In the genomic region with DNA sequence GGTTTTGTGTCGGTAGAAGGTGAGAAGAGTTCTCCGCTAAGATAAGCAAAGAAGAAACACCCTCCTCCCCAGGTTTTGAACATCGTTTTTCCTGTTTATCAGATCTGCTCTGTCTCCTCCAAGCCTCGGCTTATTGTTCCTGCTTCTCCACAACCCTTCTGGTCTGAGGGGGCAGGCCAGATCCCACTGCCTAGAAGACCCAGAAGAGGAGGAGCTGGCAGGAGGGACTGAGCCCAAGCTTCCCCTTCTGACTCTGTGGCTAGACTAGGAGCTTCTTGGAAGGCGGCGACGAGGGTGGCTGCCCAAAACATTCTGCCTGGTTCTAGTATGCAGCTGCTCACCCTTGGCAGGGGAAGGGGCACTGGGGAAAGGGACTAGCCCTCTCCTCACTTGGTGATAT, we compare ENCODE assay signal across 14 cellular contexts. TPM values are rescaled to one million over a fixed set of nuclear protein-coding genes. Genes with fewer than 3 reads are reported as not detected.
DNase-seq lines count a peak whose midpoint lies in the region; ATAC-seq, FAIRE-seq and TF ChIP-seq lines count a peak whose summit lies in the region.
"Had no signal": no experiment of that assay in that cellular context is flagged by ENCODE, and none has a peak within 500 bp of the region (broad histone marks: within the 10 kb centered on the region; RNA-seq: fewer than 3 reads in every experiment).

No MANE protein-coding gene starts in this region.

- FAIRE-seq in HTR-8/SVneo (lab: Jason Lieb, UNC): peak; percentile 20
- FAIRE-seq: islet of Langerhans had no signal

- H3K9ac ChIP-seq in muscle layer of colon (ENCODE audit: low read length): peak overlapping the region; percentile 4
- H3K9ac ChIP-seq: BLaER1 had no signal

- DNase-seq in ACHN (peak; percentile 19), HTR-8/SVneo (ENCODE audit: insufficient read length, low spot score) (no peak), ascending aorta (ENCODE audit: low spot score in 2 of 2) (no peak), NCI-H774 (lab: John Stamatoyannopoulos, UW) (no peak)
- no peak for DNase-seq in effector memory CD4-positive, alpha-beta T cell
- DNase-seq: activated T-cell treated with anti-CD3 and anti-CD28 coated beads for 4 hours, GF-D8, NCI-H2227 treated with DMSO at 0.1 percent for 48 hours had no signal

- ATAC-seq in HG03565 (IDR thresholded peaks at IDR 0.05; ENCODE audit: unreplicated experiment) (no peak), HG03175 (IDR thresholded peaks at IDR 0.05; ENCODE audit: unreplicated experiment) (no peak)

- H3K9me3 ChIP-seq in ascending aorta (no peaks in the 10 kb centered on the region), muscle layer of colon (ENCODE audit: low read length) (no peaks in the 10 kb centered on the region)
- no peaks in the 10 kb centered on the region for H3K9me3 ChIP-seq in effector memory CD4-positive, alpha-beta T cell (ENCODE audit: control insufficient read depth, low read length)
- H3K9me3 ChIP-seq: neutrophil had no signal

- H3K4me3 ChIP-seq in ascending aorta (peak overlapping the region; percentile 59 to 81), muscle layer of colon (ENCODE audit: low read depth in 1 of 2, low read length in 2 of 2) (peak overlapping the region in 1 of 2 donors; percentile 64)
- no peak overlapping the region for H3K4me3 ChIP-seq in effector memory CD4-positive, alpha-beta T cell (ENCODE audit: insufficient read depth, low read depth, low read length, poor library complexity, severe bottlenecking)
- H3K4me3 ChIP-seq: BLaER1 had no signal

- H3K27me3 ChIP-seq in ascending aorta (no peaks in the 10 kb centered on the region), muscle layer of colon (ENCODE audit: control insufficient read depth in 1 of 2, insufficient read depth in 2 of 2, low read length in 2 of 2) (peaks cover 0 to 4% of the 10 kb centered on the region in 2 donors)
- peaks cover 74% of the 10 kb centered on the region for H3K27me3 ChIP-seq in effector memory CD4-positive, alpha-beta T cell (replicated peaks; ENCODE audit: control insufficient read depth, insufficient read depth, low read length, poor library complexity, severe bottlenecking)

- H3K36me3 ChIP-seq in ascending aorta (peaks cover 0 to 8% of the 10 kb centered on the region in 2 donors), muscle layer of colon (ENCODE audit: insufficient read depth, low read length) (peaks cover under 1% of the 10 kb centered on the region)
- H3K36me3 ChIP-seq in effector memory CD4-positive, alpha-beta T cell (ENCODE audit: control insufficient read depth, insufficient read depth, low read length): no peaks in the 10 kb centered on the region
- H3K36me3 ChIP-seq: BLaER1, neutrophil had no signal

- H3K27ac ChIP-seq in ascending aorta (no peak overlapping the region), muscle layer of colon (ENCODE audit: low read depth, low read length) (no peak overlapping the region)
- H3K27ac ChIP-seq in effector memory CD4-positive, alpha-beta T cell (ENCODE audit: insufficient read depth, low read length, poor library complexity, severe bottlenecking): no peak overlapping the region
- H3K27ac ChIP-seq: BLaER1, neutrophil had no signal

- TF ChIP-seq CTCF in ascending aorta (IDR thresholded peaks at IDR 0.05): no peak

- intact Hi-C loops in ascending aorta (cut with DNase I): no loop called here

- H3K4me1 ChIP-seq in ascending aorta: peaks cover 4 to 21% of the 10 kb centered on the region in 2 donors
- peaks cover 74% of the 10 kb centered on the region for H3K4me1 ChIP-seq in muscle layer of colon (ENCODE audit: insufficient read depth, low read length)
- H3K4me1 ChIP-seq in effector memory CD4-positive, alpha-beta T cell (ENCODE audit: control insufficient read depth, insufficient read depth, low read length, poor library complexity, severe bottlenecking): peaks cover 27% of the 10 kb centered on the region
- H3K4me1 ChIP-seq: BLaER1 had no signal

- in situ Hi-C loops in ACHN (cut with HindIII; ENCODE audit: low pct_ligation_motif_present, low pct_unique_long_range_greater_than_20kb, low sequenced_read_pairs): no loop called here

RNA-seq across cellular contexts. Expression of gene HOXB5, which starts 5.1 kb away (rescaled TPM):
- 0.53 TPM for total RNA-seq in ascending aorta

RNA-seq across cellular contexts. Expression of gene HOXB6, which starts 6.1 kb away (rescaled TPM):
- total RNA-seq in ascending aorta: 5.1 TPM

RNA-seq across cellular contexts. Expression of gene HOXB3, which starts 8.7 kb away (rescaled TPM):
- total RNA-seq in ascending aorta: 19.3 TPM

RNA-seq across cellular contexts. Expression of gene HOXB7, which starts 12.1 kb away (rescaled TPM):
- total RNA-seq in ascending aorta: 15.0 TPM

RNA-seq across cellular contexts. Expression of gene HOXB8, which starts 16.4 kb away (rescaled TPM):
- not detected for total RNA-seq in ascending aorta
